8 cellular contexts compared by ENCODE assay signal in genomic region chrX:71067727-71068051, GRCh38.
DNase-seq lines count a peak whose midpoint lies in the region; ATAC-seq and TF ChIP-seq lines count a peak whose summit lies in the region.

No MANE protein-coding gene starts in this region.

- H3K9me3 ChIP-seq in mucosa of rectum (ENCODE audit: control insufficient read depth in 2 of 2, low read length in 2 of 2), result no peaks in the 10 kb centered on the region

- H3K9ac ChIP-seq in KMS-11 (peak overlapping the region; percentile 47; the same call in 1 of the 2 replicates), mucosa of rectum (ENCODE audit: low read depth in 1 of 2, low read length in 2 of 2) (peak overlapping the region; percentile 68 to 73)

- H3K4me1 ChIP-seq in KMS-11 (ENCODE audit: low read depth, poor library complexity, severe bottlenecking), result peaks cover 11% of the 10 kb centered on the region
- peaks cover 0 to 3% of the 10 kb centered on the region in 2 donors for H3K4me1 ChIP-seq in mucosa of rectum (ENCODE audit: control insufficient read depth in 2 of 2, insufficient read depth in 2 of 2, low read length in 2 of 2)

- no peaks in the 10 kb centered on the region for H4K20me1 ChIP-seq in KMS-11 (ENCODE audit: insufficient read depth)

- peak overlapping the region; percentile 47 for H3K4me3 ChIP-seq in KMS-11 (IDR thresholded peaks at IDR 0.05; ENCODE audit: insufficient read depth, low read depth, low read length)
- H3K4me3 ChIP-seq in choroid plexus epithelial cell (ENCODE audit: low read depth, low read length), result peak overlapping the region; percentile 74
- peak overlapping the region; percentile 86 to 91 for H3K4me3 ChIP-seq in mucosa of rectum (ENCODE audit: low read length in 2 of 2)

- H3K4me2 ChIP-seq in KMS-11, result peak overlapping the region; percentile 94

- no peak for DNase-seq in choroid plexus epithelial cell (ENCODE audit: low read depth)
- DNase-seq in central memory CD4-positive, alpha-beta T cell, result no peak
- no peak for DNase-seq in superior temporal gyrus (ENCODE audit: extremely low spot score)
- no peak for DNase-seq in UCSD-AML1 (lab: John Stamatoyannopoulos, UW; ENCODE audit: unreplicated experiment)

- H3K27me3 ChIP-seq in KMS-11 (ENCODE audit: insufficient read depth, low read depth) (no peaks in the 10 kb centered on the region), mucosa of rectum (ENCODE audit: control insufficient read depth in 2 of 2, insufficient read depth in 2 of 2, low read length in 2 of 2) (no peaks in the 10 kb centered on the region)

- H3K79me2 ChIP-seq in KMS-11 (ENCODE audit: insufficient read depth, low read depth), result peaks cover 20% of the 10 kb centered on the region

- peak; percentile 2 for ATAC-seq in GM18519 (IDR thresholded peaks at IDR 0.05; ENCODE audit: low FRiP score, unreplicated experiment)
- ATAC-seq in HG02884 (IDR thresholded peaks at IDR 0.05; ENCODE audit: unreplicated experiment), result no peak

- H3K27ac ChIP-seq in KMS-11 (no peak overlapping the region; the same call in 1 of the 2 replicates), mucosa of rectum (ENCODE audit: low read depth in 2 of 2, low read length in 2 of 2) (peak overlapping the region; percentile 84 to 86)

- H2AFZ ChIP-seq in KMS-11 (ENCODE audit: low read depth), result peak overlapping the region; percentile 71; the same call in 1 of the 2 replicates

- H3K36me3 ChIP-seq in KMS-11 (ENCODE audit: insufficient read depth) (no peaks in the 10 kb centered on the region), mucosa of rectum (ENCODE audit: control insufficient read depth in 2 of 2, insufficient read depth in 2 of 2, low read length in 2 of 2) (no peaks in the 10 kb centered on the region)

- TF ChIP-seq CTCF in KMS-11 (conservative IDR thresholded peaks at IDR 0.05; ENCODE audit: low read depth, low read length) (no peak), choroid plexus epithelial cell (conservative IDR thresholded peaks at IDR 0.05; ENCODE audit: low read depth, low read length) (no peak)
